ENCODE assay signal across 2 cellular contexts in the genomic region with DNA sequence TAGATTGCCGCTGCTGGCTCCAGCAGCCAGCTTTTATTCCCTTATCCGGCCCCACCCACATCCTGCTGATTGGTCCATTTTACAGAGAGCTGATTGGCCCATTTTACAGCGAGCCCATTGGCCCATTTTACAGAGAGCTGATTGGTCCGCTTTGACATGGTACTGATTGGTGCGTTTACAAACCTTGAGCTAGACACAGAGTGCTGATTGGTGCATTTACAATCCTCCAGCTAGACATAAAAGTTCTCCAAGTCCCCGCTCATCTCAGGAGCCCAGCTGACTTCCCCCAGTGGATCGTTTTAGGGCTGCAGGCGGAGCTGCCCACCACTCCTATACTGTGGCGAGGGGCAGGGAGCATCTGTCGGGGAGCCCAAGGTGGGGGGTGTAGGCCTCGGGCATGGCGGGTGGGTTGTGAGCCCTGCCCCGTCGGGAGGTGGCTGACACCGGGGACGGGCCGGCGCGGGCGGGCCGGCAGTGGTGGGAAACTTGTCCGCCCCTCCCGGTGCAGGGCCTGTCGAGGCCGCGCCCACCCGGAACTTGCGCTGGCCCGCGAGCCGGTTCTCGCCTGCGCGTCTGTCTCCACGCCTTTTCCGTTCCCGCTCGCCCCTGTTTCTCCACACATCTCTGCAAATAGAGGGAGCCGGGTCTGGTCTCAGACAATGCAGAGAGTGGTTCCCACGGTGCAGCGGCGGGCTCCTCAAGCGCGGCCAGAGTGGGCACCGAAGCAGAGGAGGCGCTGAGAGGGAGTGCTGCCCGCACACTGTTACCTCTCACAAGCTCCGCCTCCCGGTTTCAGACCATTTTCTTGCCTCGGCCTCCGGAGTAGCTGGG.
TF ChIP-seq lines count a peak whose summit lies in the region.

No MANE protein-coding gene starts in this region.

TF ChIP-seq in liver, 16 proteins besides CTCF, POLR2A, EP300 and RAD21 (continued from another document):
- no peak for TF ChIP-seq HNF4A (conservative IDR thresholded peaks at IDR 0.05)

TF ChIP-seq in HepG2, 621 proteins besides CTCF, POLR2A, EP300 and RAD21:
- TF ChIP-seq SUZ12 (IDR thresholded peaks at IDR 0.05; ENCODE audit: low read depth, low read length) (no peak), ZNF816 (CRISPR knock-in tag; IDR thresholded peaks at IDR 0.05; ENCODE audit: borderline replicate concordance) (no peak), NAIF1 (CRISPR knock-in tag; IDR thresholded peaks at IDR 0.05; ENCODE audit: borderline replicate concordance) (no peak), HNRNPK (IDR thresholded peaks at IDR 0.05; ENCODE audit: low read depth, low read length, poor library complexity, severe bottlenecking) (no peak), ZSCAN31 (CRISPR knock-in tag; IDR thresholded peaks at IDR 0.05; ENCODE audit: low read depth) (no peak)
- TF ChIP-seq, protein P1, sequence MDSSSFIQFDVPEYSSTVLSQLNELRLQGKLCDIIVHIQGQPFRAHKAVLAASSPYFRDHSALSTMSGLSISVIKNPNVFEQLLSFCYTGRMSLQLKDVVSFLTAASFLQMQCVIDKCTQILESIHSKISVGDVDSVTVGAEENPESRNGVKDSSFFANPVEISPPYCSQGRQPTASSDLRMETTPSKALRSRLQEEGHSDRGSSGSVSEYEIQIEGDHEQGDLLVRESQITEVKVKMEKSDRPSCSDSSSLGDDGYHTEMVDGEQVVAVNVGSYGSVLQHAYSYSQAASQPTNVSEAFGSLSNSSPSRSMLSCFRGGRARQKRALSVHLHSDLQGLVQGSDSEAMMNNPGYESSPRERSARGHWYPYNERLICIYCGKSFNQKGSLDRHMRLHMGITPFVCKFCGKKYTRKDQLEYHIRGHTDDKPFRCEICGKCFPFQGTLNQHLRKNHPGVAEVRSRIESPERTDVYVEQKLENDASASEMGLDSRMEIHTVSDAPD (CRISPR knock-in tag; IDR thresholded peaks at IDR 0.05) = no peak
